In the genomic region with DNA sequence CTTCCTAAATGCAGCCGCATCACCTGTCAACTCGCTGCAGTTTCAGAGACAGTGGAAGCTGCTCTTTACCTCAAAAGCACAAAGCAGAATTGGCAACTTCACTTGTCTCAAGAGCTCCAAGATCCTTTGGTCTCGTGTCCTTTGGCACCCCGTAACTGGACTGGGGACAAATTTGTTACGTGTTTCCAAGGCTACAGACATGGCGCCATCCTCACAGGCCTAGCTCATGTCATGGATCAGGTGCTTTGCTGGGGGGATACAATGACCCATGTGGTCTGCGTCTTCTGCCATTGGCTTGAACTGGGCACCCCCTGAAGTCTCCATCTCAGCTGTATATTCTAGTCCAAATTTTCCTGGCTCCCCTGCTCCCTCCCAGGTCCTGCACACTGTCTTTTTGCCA, we compare ENCODE assay signal across 22 cellular contexts. TPM values are rescaled to one million over a fixed set of nuclear protein-coding genes. Genes with fewer than 3 reads are reported as not detected.
DNase-seq lines count a peak whose midpoint lies in the region; ATAC-seq and TF ChIP-seq lines count a peak whose summit lies in the region.
"Had no signal": no experiment of that assay in that cellular context is flagged by ENCODE, and none has a peak within 500 bp of the region (broad histone marks: within the 10 kb centered on the region; RNA-seq: fewer than 3 reads in every experiment).

No MANE protein-coding gene starts in this region.

- peaks cover 90% of the 10 kb centered on the region for H3K4me1 Mint-ChIP-seq in brain
- H3K4me1 Mint-ChIP-seq: activated CD4-positive, alpha-beta T cell treated with anti-CD3 and anti-CD28 coated beads, Interleukin-2, amount 10 ng/mL, durations not matched to agents 7 days and 5 days; memory B cell had no signal

- no peaks in the 10 kb centered on the region for H3K9me3 Mint-ChIP-seq in brain
- H3K9me3 Mint-ChIP-seq: activated CD4-positive, alpha-beta T cell treated with anti-CD3 and anti-CD28 coated beads, Interleukin-2, amount 10 ng/mL, durations not matched to agents 7 days and 5 days; activated T-cell treated with anti-CD3 and anti-CD28 coated beads, Interleukin-2, amount 50 U/mL, for 24 hours; memory B cell had no signal

- H3K4me1 ChIP-seq in Panc1 (ENCODE audit: control insufficient read depth, insufficient read depth, low read length): 0 out of 2 replicates have a peak, but pooled peaks cover 10% of the 10 kb centered on the region
- peaks cover 54% of the 10 kb centered on the region for H3K4me1 ChIP-seq in stomach smooth muscle (ENCODE audit: control insufficient read depth, insufficient read depth, low read length)

- peak overlapping the region in 2 of 5 experiments; percentile 30 to 37 for H3K4me3 Mint-ChIP-seq in brain
- H3K4me3 Mint-ChIP-seq: activated CD4-positive, alpha-beta T cell treated with anti-CD3 and anti-CD28 coated beads, Interleukin-2, amount 10 ng/mL, durations not matched to agents 7 days and 5 days; activated T-cell treated with anti-CD3 and anti-CD28 coated beads, Interleukin-2, amount 50 U/mL, for 24 hours; memory B cell had no signal

- no peak for ATAC-seq in Panc1
- ATAC-seq: upper lobe of right lung had no signal

- peak overlapping the region; percentile 68 to 99 (median 85) for H3K27ac Mint-ChIP-seq in brain
- H3K27ac Mint-ChIP-seq: activated CD4-positive, alpha-beta T cell treated with anti-CD3 and anti-CD28 coated beads, Interleukin-2, amount 10 ng/mL, durations not matched to agents 7 days and 5 days; activated T-cell treated with anti-CD3 and anti-CD28 coated beads, Interleukin-2, amount 50 U/mL, for 24 hours; memory B cell had no signal

- in situ Hi-C loops in Panc1 (cut with HindIII; ENCODE audit: low pct_unique_long_range_greater_than_20kb, low sequenced_read_pairs): no loop called here

- no peak overlapping the region for H3K9ac ChIP-seq in stomach smooth muscle (ENCODE audit: low read length in 2 of 2)

- H3K27ac ChIP-seq in Panc1 (ENCODE audit: low read length) (no peak overlapping the region), layer of hippocampus (ENCODE audit: low read depth, low read length) (peak overlapping the region; percentile 89), stomach smooth muscle (ENCODE audit: low read length) (peak overlapping the region; percentile 95)
- H3K27ac ChIP-seq: C4-2B, upper lobe of right lung had no signal

- H3K9me3 ChIP-seq in Panc1 (ENCODE audit: control insufficient read depth, insufficient read depth, low read depth, low read length) (no peaks in the 10 kb centered on the region), stomach smooth muscle (ENCODE audit: control insufficient read depth in 2 of 2, low read length in 2 of 2) (no peaks in the 10 kb centered on the region)
- H3K9me3 ChIP-seq: upper lobe of right lung had no signal

- H3K36me3 ChIP-seq in Panc1 (ENCODE audit: control insufficient read depth, insufficient read depth, low read length) (no peaks in the 10 kb centered on the region), stomach smooth muscle (ENCODE audit: control insufficient read depth in 2 of 2, insufficient read depth in 2 of 2, low read length in 2 of 2) (peaks cover 0 to 11% of the 10 kb centered on the region in 2 donors)
- H3K36me3 ChIP-seq: upper lobe of right lung had no signal

- no peaks in the 10 kb centered on the region for H3K27me3 Mint-ChIP-seq in brain
- H3K27me3 Mint-ChIP-seq: activated CD4-positive, alpha-beta T cell treated with anti-CD3 and anti-CD28 coated beads, Interleukin-2, amount 10 ng/mL, durations not matched to agents 7 days and 5 days had no signal

- CTCF ChIA-PET in Panc1 (lab: Charles Lee): no interaction called here

- peaks cover 21% of the 10 kb centered on the region for H3K36me3 Mint-ChIP-seq in brain
- H3K36me3 Mint-ChIP-seq: memory B cell had no signal

- H3K4me3 ChIP-seq in Panc1 (ENCODE audit: low read depth in 2 of 2, low read length in 2 of 2) (no peak overlapping the region), stomach smooth muscle (ENCODE audit: low read length in 2 of 2) (no peak overlapping the region)
- H3K4me3 ChIP-seq: upper lobe of right lung had no signal

- intact Hi-C loops in Panc1 (cut with micrococcal nuclease; ENCODE audit: unreplicated experiment): no loop called here

- DNase-seq in Panc1 (ENCODE audit: low read depth, low spot score) (no peak), NCI-H345 treated with DMSO at 0.1 percent for 48 hours (lab: John Stamatoyannopoulos, UW; ENCODE audit: unreplicated experiment) (no peak), NAMALWA (ENCODE audit: low spot score) (no peak), SIG-M5 treated with dmso at 0.1 percent for 504 hours (lab: John Stamatoyannopoulos, UW; ENCODE audit: unreplicated experiment) (no peak)
- DNase-seq: activated CD4-positive, alpha-beta T cell treated with anti-CD3 and anti-CD28 coated beads, Interleukin-2, amount 10 ng/mL, durations not matched to agents 7 days and 5 days; activated gamma-delta T cell treated with Interleukin-2 at 50 U/mL for 16 hours; activated T-cell treated with anti-CD3 and anti-CD28 coated beads, Interleukin-2, amount 50 U/mL, for 24 hours; Calu3; effector CD8-positive, alpha-beta T cell; HCEC 1CT; kidney glomerular epithelial cell; OCI-M1; SHP77; small intestine; stimulated activated CD4-positive, alpha-beta T cell treated with anti-CD3 and anti-CD28 coated beads, Interleukin-2, amount 100 ng/mL, for 24 hours; T-helper 9 cell; upper lobe of right lung had no signal

- BruUV-seq in Panc1 (replicated peaks; lab: Mats Ljungman, UMichigan): TSS peak; percentile 44

- no peaks in the 10 kb centered on the region for H3K27me3 ChIP-seq in Panc1 (ENCODE audit: control insufficient read depth, insufficient read depth, low read length)
- H3K27me3 ChIP-seq in layer of hippocampus (ENCODE audit: control insufficient read depth, insufficient read depth, low read length): no peaks in the 10 kb centered on the region
- H3K27me3 ChIP-seq in stomach smooth muscle (ENCODE audit: control insufficient read depth in 1 of 2, insufficient read depth in 2 of 2, low read length in 2 of 2): no peaks in the 10 kb centered on the region
- H3K27me3 ChIP-seq: upper lobe of right lung had no signal

- POLR2A ChIA-PET in Panc1 (lab: Charles Lee): no interaction called here

- TF ChIP-seq CTCF in Panc1 (IDR thresholded peaks at IDR 0.05): no peak
- TF ChIP-seq CTCF in brain (conservative IDR thresholded peaks at IDR 0.05): no peak

RNA-seq across cellular contexts. Expression of a gene that starts 48.6 kb away (rescaled TPM):
- 44.6 TPM for total RNA-seq in Panc1 (2021; ENCODE audit: unreplicated experiment)
- 27.9 TPM for polyA plus RNA-seq in Panc1 (2012; ENCODE audit: insufficient read length)
- 11.4 TPM for polyA plus RNA-seq in brain (ENCODE audit: insufficient read depth, low read depth, low replicate concordance)
